Comparison of ENCODE assay signal across 1 cellular context in genomic region chr1:21930629-21931170, GRCh38.
TF ChIP-seq lines count a peak whose summit lies in the region.

No MANE protein-coding gene starts in this region.

TF ChIP-seq in liver, 16 proteins besides CTCF, POLR2A, EP300 and RAD21 (continued from another document):
- no peak for TF ChIP-seq MAX (IDR thresholded peaks at IDR 0.05)
- no peak for TF ChIP-seq GABPA (IDR thresholded peaks at IDR 0.05 in 1 of 2, conservative IDR thresholded peaks at IDR 0.05 in 1 of 2)
